In genomic region chr12:1083086-1083887, GRCh38 we compare ENCODE assay signal across 8 cellular contexts.
DNase-seq lines count a peak whose midpoint lies in the region; ATAC-seq and TF ChIP-seq lines count a peak whose summit lies in the region.
"Had no signal": no experiment of that assay in that cellular context is flagged by ENCODE, and none has a peak within 500 bp of the region (broad histone marks: within the 10 kb centered on the region; RNA-seq: fewer than 3 reads in every experiment).

No MANE protein-coding gene starts in this region.

- H3K27me3 Mint-ChIP-seq in T-helper 17 cell, result no peaks in the 10 kb centered on the region
- H3K27me3 Mint-ChIP-seq: activated CD4-positive, alpha-beta memory T cell treated with anti-CD3 and anti-CD28 coated beads for 36 hours had no signal

- H3K27ac ChIP-seq in brain microvascular endothelial cell, result peak overlapping the region; percentile 23
- H3K27ac ChIP-seq in spleen, result peak overlapping the region in 3 of 8 donors; percentile 7 to 33 (median 16)

- 78 to 91% (median 85%) methylated on average over 12 of the region's 12 CpGs for WGBS in spleen, 5 donors

- H3K4me1 ChIP-seq in spleen, result peaks cover 0 to 12% (median 0%) of the 10 kb centered on the region in 6 donors

- TF ChIP-seq POLR2A in spleen (IDR thresholded peaks at IDR 0.05), result no peak

- H3K4me1 Mint-ChIP-seq in T-helper 17 cell, result peaks cover 11% of the 10 kb centered on the region

- DNase-seq in NAMALWA (ENCODE audit: low spot score) (peak; percentile 17), brain microvascular endothelial cell (peak; percentile 17), left lobe of liver (ENCODE audit: low spot score) (no peak), superior temporal gyrus (ENCODE audit: extremely low spot score) (peak; percentile 68), spleen (no peak), T-helper 17 cell (no peak)
- DNase-seq: activated CD4-positive, alpha-beta memory T cell treated with anti-CD3 and anti-CD28 coated beads for 36 hours had no signal

- H3K27me3 ChIP-seq in brain microvascular endothelial cell (replicated peaks) (no peaks in the 10 kb centered on the region), spleen (replicated peaks in 1 of 7) (no peaks in the 10 kb centered on the region)

- intact Hi-C loops in spleen (cut with DNase I; ENCODE audit: low total_unique reads), result no loop called here

- TF ChIP-seq CTCF in brain microvascular endothelial cell (IDR thresholded peaks at IDR 0.05; ENCODE audit: low read depth, low read length, missing control alignments) (no peak), spleen (IDR thresholded peaks at IDR 0.05 in 8 of 11, conservative IDR thresholded peaks at IDR 0.05 in 3 of 11) (no peak)

- in situ Hi-C loops in brain microvascular endothelial cell (cut with HindIII; ENCODE audit: low pct_ligation_motif_present, low sequenced_read_pairs), result no loop called here

- H3K4me3 Mint-ChIP-seq in T-helper 17 cell, result no peak overlapping the region
- H3K4me3 Mint-ChIP-seq: activated CD4-positive, alpha-beta memory T cell treated with anti-CD3 and anti-CD28 coated beads for 36 hours had no signal

- H3K36me3 Mint-ChIP-seq in T-helper 17 cell (ENCODE audit: low read depth), result no peaks in the 10 kb centered on the region

- H3K36me3 ChIP-seq in brain microvascular endothelial cell (replicated peaks) (no peaks in the 10 kb centered on the region), spleen (no peaks in the 10 kb centered on the region)

- H3K4me3 ChIP-seq in brain microvascular endothelial cell (ENCODE audit: low read depth, low read length), result no peak overlapping the region
- no peak overlapping the region for H3K4me3 ChIP-seq in spleen

- no peak overlapping the region for H3K27ac Mint-ChIP-seq in T-helper 17 cell
- H3K27ac Mint-ChIP-seq: activated CD4-positive, alpha-beta memory T cell treated with anti-CD3 and anti-CD28 coated beads for 36 hours had no signal

- peak; percentile 31 for ATAC-seq in left lobe of liver
- ATAC-seq in HG03571 (IDR thresholded peaks at IDR 0.05; ENCODE audit: unreplicated experiment), result no peak
- no peak for ATAC-seq in T-helper 17 cell

- peaks cover 0 to 4% (median 0%) of the 10 kb centered on the region in 8 donors for H3K9me3 ChIP-seq in spleen
- H3K9me3 ChIP-seq in T-helper 17 cell (ENCODE audit: control insufficient read depth, low read length, poor library complexity, severe bottlenecking), result no peaks in the 10 kb centered on the region

Comparison
In these comparisons a context has a peak if more than half of its experiments do, and no peak if none do; other contexts are left out.
1. DNase-seq: peak in NAMALWA (single experiment), brain microvascular endothelial cell (single experiment) and superior temporal gyrus (single experiment); none in left lobe of liver (single experiment), spleen (single experiment) and T-helper 17 cell (0 of 3).